Comparison of ENCODE assay signal across 11 cellular contexts in the genomic region with DNA sequence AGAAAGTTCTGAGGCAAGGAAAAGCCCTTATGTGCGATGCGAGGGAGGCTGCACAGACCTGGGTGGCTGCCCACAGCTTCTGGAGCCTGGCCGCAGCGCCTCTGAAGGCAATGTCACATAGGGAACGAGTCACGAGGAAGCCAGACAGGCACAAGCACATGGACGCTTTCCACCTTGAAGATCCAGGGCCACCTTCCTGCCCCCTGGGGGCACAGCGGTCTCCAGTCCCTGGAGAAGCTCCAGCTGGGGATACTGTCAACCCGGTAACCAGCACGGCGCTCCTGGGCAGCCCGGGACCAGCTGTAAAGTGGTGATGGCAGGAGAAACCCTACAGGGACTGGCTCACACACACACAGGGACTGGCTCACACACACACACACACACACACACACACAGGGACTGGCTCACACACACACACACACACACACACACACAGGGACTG.
DNase-seq lines count a peak whose midpoint lies in the region; ATAC-seq and TF ChIP-seq lines count a peak whose summit lies in the region.
"Had no signal": no experiment of that assay in that cellular context is flagged by ENCODE, and none has a peak within 500 bp of the region (broad histone marks: within the 10 kb centered on the region; RNA-seq: fewer than 3 reads in every experiment).

No MANE protein-coding gene starts in this region.

- 54% methylated on average over 12 of the region's 12 CpGs for WGBS in hepatocyte (ENCODE audit: low lambda C conversion rate, missing lambda C conversion rate)

- no peaks in the 10 kb centered on the region for H3K36me3 ChIP-seq in hepatocyte (replicated peaks; ENCODE audit: insufficient read depth, low read depth)

- DNase-seq in EH (ENCODE audit: low read depth): peak; percentile 40
- DNase-seq in SW480 (ENCODE audit: low spot score): peak; percentile 25
- no peak for DNase-seq in hepatocyte (ENCODE audit: low spot score)
- peak; percentile 86 for DNase-seq in retina
- DNase-seq in activated CD4-positive, alpha-beta T cell treated with anti-CD3 and anti-CD28 coated beads, Interleukin-2, amount 50 U/mL, for 4 hours: no peak
- no peak for DNase-seq in DMS153 (lab: John Stamatoyannopoulos, UW)
- DNase-seq in activated CD8-positive, alpha-beta memory T cell treated with anti-CD3 and anti-CD28 coated beads for 24 hours: no peak
- DNase-seq: activated naive CD4-positive, alpha-beta T cell treated with Interleukin-2 at 50 U/mL for 16 hours; Kasumi-1 had no signal

- no peaks in the 10 kb centered on the region for H3K27me3 ChIP-seq in hepatocyte

- TF ChIP-seq CTCF in hepatocyte (IDR thresholded peaks at IDR 0.05; ENCODE audit: poor library complexity): no peak

- no peak overlapping the region for H3K27ac ChIP-seq in hepatocyte
- H3K27ac ChIP-seq: SK-N-MC had no signal

- H3K4me1 ChIP-seq in hepatocyte (ENCODE audit: insufficient read depth): no peaks in the 10 kb centered on the region

- no peaks in the 10 kb centered on the region for H3K79me2 ChIP-seq in hepatocyte

- peak overlapping the region; percentile 54 for H3K4me2 ChIP-seq in hepatocyte

- no peak overlapping the region for H2AFZ ChIP-seq in hepatocyte

- no peak for ATAC-seq in GM18873 (IDR thresholded peaks at IDR 0.05; ENCODE audit: low FRiP score, unreplicated experiment)

- H4K20me1 ChIP-seq in hepatocyte (ENCODE audit: insufficient read depth, poor library complexity, severe bottlenecking): no peaks in the 10 kb centered on the region

- H3K9me3 ChIP-seq in hepatocyte (ENCODE audit: low read depth): no peaks in the 10 kb centered on the region

- H3K9me2 ChIP-seq in hepatocyte (replicated peaks; ENCODE audit: insufficient read depth): no peaks in the 10 kb centered on the region

- no peak overlapping the region for H3K4me3 ChIP-seq in hepatocyte
- H3K4me3 ChIP-seq: SK-N-MC had no signal

Comparison
In these comparisons a context has a peak if more than half of its experiments do, and no peak if none do; other contexts are left out.
1. DNase-seq: peak in EH (single experiment), SW480 (single experiment) and retina (single experiment); none in hepatocyte (single experiment), activated CD4-positive, alpha-beta T cell treated with anti-CD3 and anti-CD28 coated beads, Interleukin-2, amount 50 U/mL, for 4 hours (0 of 2), DMS153 (single experiment) and activated CD8-positive, alpha-beta memory T cell treated with anti-CD3 and anti-CD28 coated beads for 24 hours (single experiment).